9 cellular contexts compared by ENCODE assay signal in the genomic region with DNA sequence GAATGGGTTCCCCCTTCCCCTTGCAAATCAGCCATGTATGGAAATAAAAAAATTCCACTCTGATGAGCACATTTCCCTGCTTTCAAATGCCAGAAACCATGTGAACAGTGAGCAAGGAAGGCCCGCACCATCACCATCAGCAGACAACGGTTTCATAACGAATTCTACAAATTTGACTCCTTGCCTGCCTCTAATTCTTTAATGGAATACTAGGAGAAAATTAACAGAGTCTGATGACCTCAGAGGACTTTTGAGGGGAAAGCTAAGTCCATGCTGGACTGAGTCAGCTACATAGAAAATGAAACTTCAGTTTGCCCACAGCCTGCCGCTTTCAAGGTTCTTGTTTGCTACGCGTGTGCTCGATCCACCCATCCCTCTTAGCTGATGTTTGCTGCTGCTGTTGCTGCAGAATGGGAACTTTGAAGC. TPM values are rescaled to one million over a fixed set of nuclear protein-coding genes. Genes with fewer than 3 reads are reported as not detected.
A peak's percentile ranks its signal among the peaks of the same experiment; 100 is the strongest.
DNase-seq lines count a peak whose midpoint lies in the region; ATAC-seq and TF ChIP-seq lines count a peak whose summit lies in the region.
"Had no signal": no experiment of that assay in that cellular context is flagged by ENCODE, and none has a peak within 500 bp of the region (broad histone marks: within the 10 kb centered on the region; RNA-seq: fewer than 3 reads in every experiment).

No MANE protein-coding gene starts in this region.

- H3K4me1 ChIP-seq in fibroblast of lung (ENCODE audit: control insufficient read depth, extremely low read depth, insufficient read depth, low read length) = no peaks in the 10 kb centered on the region

- H2AFZ ChIP-seq in fibroblast of lung (ENCODE audit: low read length) = peak overlapping the region; percentile 90

- TF ChIP-seq CTCF in fibroblast of lung (conservative IDR thresholded peaks at IDR 0.05 in 1 of 2, IDR thresholded peaks at IDR 0.05 in 1 of 2; ENCODE audit: low read depth in 1 of 2, low read length in 2 of 2) = no peak

- DNase-seq in fibroblast of lung (ENCODE audit: low read depth in 2 of 2) (peak; percentile 45 to 51), DMS 273 treated with DMSO at 0.1 percent for 48 hours (lab: John Stamatoyannopoulos, UW) (no peak), globus pallidus (ENCODE audit: low spot score) (no peak), SHP77 (lab: John Stamatoyannopoulos, UW) (no peak)
- DNase-seq in stimulated activated effector memory CD8-positive, alpha-beta T cell treated with anti-CD3 and anti-CD28 coated beads, Interleukin-12 subunit alpha, Interleukin-12 subunit beta, amount 100 ng/mL, for 72 hours (ENCODE audit: low spot score in 2 of 2) = no peak
- no peak for DNase-seq in activated effector memory CD4-positive, alpha-beta T cell treated with Interleukin-2 at 50 U/mL for 16 hours

- H3K27ac Mint-ChIP-seq in stimulated activated effector memory CD8-positive, alpha-beta T cell treated with anti-CD3 and anti-CD28 coated beads, Interleukin-12 subunit alpha, Interleukin-12 subunit beta, amount 100 ng/mL, for 72 hours = no peak overlapping the region

- no peaks in the 10 kb centered on the region for H3K27me3 ChIP-seq in fibroblast of lung (ENCODE audit: control insufficient read depth, insufficient read depth, low read length)

- no peaks in the 10 kb centered on the region for H3K4me1 Mint-ChIP-seq in stimulated activated effector memory CD8-positive, alpha-beta T cell treated with anti-CD3 and anti-CD28 coated beads, Interleukin-12 subunit alpha, Interleukin-12 subunit beta, amount 100 ng/mL, for 72 hours

- H3K36me3 ChIP-seq in fibroblast of lung (ENCODE audit: control insufficient read depth, insufficient read depth, low read length) = no peaks in the 10 kb centered on the region
- H3K36me3 ChIP-seq: cardiac muscle cell had no signal

- peak overlapping the region in 3 of 4 experiments; percentile 23 to 42 (median 34) for H3K4me3 ChIP-seq in fibroblast of lung (replicated peaks in 1 of 4; ENCODE audit: control extremely low read depth in 1 of 4, insufficient read depth in 1 of 4, low read depth in 3 of 4, low read length in 4 of 4)
- H3K4me3 ChIP-seq: cardiac muscle cell had no signal

- no peaks in the 10 kb centered on the region for H4K20me1 ChIP-seq in fibroblast of lung (ENCODE audit: control insufficient read depth, extremely low read depth, insufficient read depth, low read length)

- peak overlapping the region; percentile 92 for H3K4me2 ChIP-seq in fibroblast of lung (ENCODE audit: extremely low read depth, insufficient read depth, low read length)

- H3K9me3 ChIP-seq in fibroblast of lung (ENCODE audit: control insufficient read depth, insufficient read depth, low read depth, low read length) = no peaks in the 10 kb centered on the region

- H3K4me3 Mint-ChIP-seq in stimulated activated effector memory CD8-positive, alpha-beta T cell treated with anti-CD3 and anti-CD28 coated beads, Interleukin-12 subunit alpha, Interleukin-12 subunit beta, amount 100 ng/mL, for 72 hours = no peak overlapping the region

- no peaks in the 10 kb centered on the region for H3K36me3 Mint-ChIP-seq in stimulated activated effector memory CD8-positive, alpha-beta T cell treated with anti-CD3 and anti-CD28 coated beads, Interleukin-12 subunit alpha, Interleukin-12 subunit beta, amount 100 ng/mL, for 72 hours

- H3K79me2 ChIP-seq in fibroblast of lung (ENCODE audit: control insufficient read depth, insufficient read depth, low read length) = no peaks in the 10 kb centered on the region

- H3K9ac ChIP-seq in fibroblast of lung (ENCODE audit: insufficient read depth, low read length) = peak overlapping the region; percentile 48

- H3K27ac ChIP-seq in fibroblast of lung (ENCODE audit: insufficient read depth, low read length) = peak overlapping the region; percentile 55
- H3K27ac ChIP-seq: cardiac muscle cell had no signal

- no peaks in the 10 kb centered on the region for H3K9me3 Mint-ChIP-seq in stimulated activated effector memory CD8-positive, alpha-beta T cell treated with anti-CD3 and anti-CD28 coated beads, Interleukin-12 subunit alpha, Interleukin-12 subunit beta, amount 100 ng/mL, for 72 hours

- peak; percentile 83 for ATAC-seq in GM18873 (IDR thresholded peaks at IDR 0.05; ENCODE audit: low FRiP score, unreplicated experiment)
- peak; percentile 77 for ATAC-seq in HG03439 (IDR thresholded peaks at IDR 0.05; ENCODE audit: unreplicated experiment)
- ATAC-seq in stimulated activated effector memory CD8-positive, alpha-beta T cell treated with anti-CD3 and anti-CD28 coated beads, Interleukin-12 subunit alpha, Interleukin-12 subunit beta, amount 100 ng/mL, for 72 hours = peak; percentile 79

RNA-seq across cellular contexts. Expression of gene KL, which starts 46.7 kb away (rescaled TPM):
- under 0.01 and 0.17 TPM in 2 replicates for total RNA-seq in fibroblast of lung
- polyA plus RNA-seq in fibroblast of lung = 0.03 TPM in 1 of 2 replicates, not detected in the other
- not detected in 2 replicates for polyA plus RNA-seq in fibroblast of lung (2012)
- not detected in 2 replicates for polyA minus RNA-seq in fibroblast of lung (ENCODE audit: low replicate concordance)
- total RNA-seq: cardiac muscle cell had no signal
- polyA plus RNA-seq: cardiac muscle cell had no signal

Comparison
In these comparisons a context has a peak if more than half of its experiments do, and no peak if none do; other contexts are left out.
1. DNase-seq: peak in fibroblast of lung (2 of 2); none in stimulated activated effector memory CD8-positive, alpha-beta T cell treated with anti-CD3 and anti-CD28 coated beads, Interleukin-12 subunit alpha, Interleukin-12 subunit beta, amount 100 ng/mL, for 72 hours (0 of 2), DMS 273 treated with DMSO at 0.1 percent for 48 hours (single experiment), globus pallidus (single experiment), SHP77 (0 of 2) and activated effector memory CD4-positive, alpha-beta T cell treated with Interleukin-2 at 50 U/mL for 16 hours (single experiment).
2. Peak in every context shown above with its lines, with median percentiles within 50 percentile points of each other: ATAC-seq.